Comparison of ENCODE assay signal across 25 cellular contexts in the genomic region with DNA sequence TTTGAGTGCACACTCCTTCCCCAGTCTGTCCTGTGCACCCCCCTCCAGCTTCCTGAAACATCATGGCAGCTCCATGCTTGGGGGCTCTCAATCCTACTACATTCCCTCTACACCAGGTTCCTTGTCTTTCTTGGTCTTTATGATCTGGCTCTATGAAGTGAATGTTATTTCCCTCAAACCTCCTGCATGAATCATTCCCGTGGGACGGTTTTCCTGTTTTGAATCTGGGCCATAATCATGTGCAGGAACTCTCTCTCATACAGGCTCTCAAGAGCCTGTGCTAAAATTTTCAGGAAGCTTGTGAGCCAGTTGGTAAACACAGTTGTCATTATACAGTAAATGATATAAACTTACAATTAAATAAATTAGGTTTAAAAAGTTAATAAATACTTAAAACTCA.
DNase-seq lines count a peak whose midpoint lies in the region; ATAC-seq, FAIRE-seq and TF ChIP-seq lines count a peak whose summit lies in the region.
"Had no signal": no experiment of that assay in that cellular context is flagged by ENCODE, and none has a peak within 500 bp of the region (broad histone marks: within the 10 kb centered on the region; RNA-seq: fewer than 3 reads in every experiment).

No MANE protein-coding gene starts in this region.

- H3K4me1 ChIP-seq in hepatocyte (ENCODE audit: insufficient read depth) = no peaks in the 10 kb centered on the region
- H3K4me1 ChIP-seq: esophagus squamous epithelium, psoas muscle, uterus had no signal

- FAIRE-seq in bronchial epithelial cell (lab: Jason Lieb, UNC) = no peak
- FAIRE-seq: keratinocyte had no signal

- no peaks in the 10 kb centered on the region for H3K9me2 ChIP-seq in hepatocyte (replicated peaks; ENCODE audit: insufficient read depth)

- H2AFZ ChIP-seq in hepatocyte = no peak overlapping the region

- H3K9me3 ChIP-seq in hepatocyte (ENCODE audit: low read depth) = no peaks in the 10 kb centered on the region
- H3K9me3 ChIP-seq: esophagus squamous epithelium, psoas muscle, uterus had no signal

- H3K27ac ChIP-seq in hepatocyte = no peak overlapping the region
- H3K27ac ChIP-seq: esophagus squamous epithelium, psoas muscle, uterus had no signal

- H3K4me3 ChIP-seq in bronchial epithelial cell (ENCODE audit: low read depth, low read length) (no peak overlapping the region), hepatocyte (no peak overlapping the region)
- H3K4me3 ChIP-seq: esophagus squamous epithelium, psoas muscle, uterus had no signal

- no peaks in the 10 kb centered on the region for H3K79me2 ChIP-seq in hepatocyte

- DNase-seq in A172 (ENCODE audit: low spot score) = peak; percentile 24
- peak; percentile 71 for DNase-seq in HT1080 (ENCODE audit: low read depth)
- peak; percentile 42 for DNase-seq in bronchial epithelial cell (ENCODE audit: low read depth)
- peak; percentile 14 for DNase-seq in hepatic stellate cell (ENCODE audit: low spot score)
- DNase-seq in activated CD4-positive, alpha-beta T cell treated with anti-CD3 and anti-CD28 coated beads for 1 hour = no peak
- DNase-seq in hepatocyte (ENCODE audit: low spot score) = no peak
- no peak for DNase-seq in putamen (ENCODE audit: low spot score)
- DNase-seq: 8988T; activated naive CD8-positive, alpha-beta T cell treated with anti-CD3 and anti-CD28 coated beads, Interleukin-2, amount 10 ng/mL, durations not matched to agents 7 days and 5 days; caudate nucleus; CD4-positive, CD25-positive, alpha-beta regulatory T cell; esophagus squamous epithelium; hippocampal formation; MV-4-11; NCI-H187 treated with DMSO at 0.1 percent for 48 hours; NCI-H446 treated with DMSO at 0.1 percent for 48 hours; psoas muscle; stimulated activated CD4-positive, alpha-beta T cell treated with anti-CD3 and anti-CD28 coated beads, Interleukin-12 subunit alpha, Interleukin-12 subunit beta, amount 100 ng/mL, for 4 hours; stimulated activated CD8-positive, alpha-beta memory T cell treated with anti-CD3 and anti-CD28 coated beads, Interleukin-4, amount 100 ng/mL, for 48 hours; substantia nigra; T-helper 9 cell; uterus had no signal

- H3K27me3 ChIP-seq in bronchial epithelial cell (ENCODE audit: control insufficient read depth, insufficient read depth, low read length) (no peaks in the 10 kb centered on the region), hepatocyte (no peaks in the 10 kb centered on the region)
- H3K27me3 ChIP-seq: uterus had no signal

- ATAC-seq in HG03280 (IDR thresholded peaks at IDR 0.05; ENCODE audit: unreplicated experiment) = no peak
- ATAC-seq: activated CD4-positive, CD25-positive, alpha-beta regulatory T cell treated with anti-CD3 and anti-CD28 coated beads, Interleukin-2, amount 50 U/mL, for 24 hours; psoas muscle had no signal

- H3K36me3 ChIP-seq in bronchial epithelial cell (ENCODE audit: control insufficient read depth, insufficient read depth, low read length) = no peaks in the 10 kb centered on the region
- no peaks in the 10 kb centered on the region for H3K36me3 ChIP-seq in hepatocyte (replicated peaks; ENCODE audit: insufficient read depth, low read depth)
- H3K36me3 ChIP-seq: esophagus squamous epithelium, uterus had no signal

- H4K20me1 ChIP-seq in hepatocyte (ENCODE audit: insufficient read depth, poor library complexity, severe bottlenecking) = no peaks in the 10 kb centered on the region

- WGBS in hepatocyte (ENCODE audit: low lambda C conversion rate, missing lambda C conversion rate) = 87% methylated on average over 2 of the region's 2 CpGs

- H3K4me2 ChIP-seq in hepatocyte = no peak overlapping the region

- no peak for TF ChIP-seq CTCF in bronchial epithelial cell (IDR thresholded peaks at IDR 0.05; ENCODE audit: insufficient read depth, low read length, severe bottlenecking)
- no peak for TF ChIP-seq CTCF in hepatocyte (IDR thresholded peaks at IDR 0.05; ENCODE audit: poor library complexity)

Comparison
In these comparisons a context has a peak if more than half of its experiments do, and no peak if none do; other contexts are left out.
1. DNase-seq: peak in A172 (single experiment), HT1080 (single experiment), bronchial epithelial cell (single experiment) and hepatic stellate cell (single experiment); none in activated CD4-positive, alpha-beta T cell treated with anti-CD3 and anti-CD28 coated beads for 1 hour (single experiment), hepatocyte (single experiment) and putamen (single experiment).